Comparison of ENCODE assay signal across 2 cellular contexts in the genomic region with DNA sequence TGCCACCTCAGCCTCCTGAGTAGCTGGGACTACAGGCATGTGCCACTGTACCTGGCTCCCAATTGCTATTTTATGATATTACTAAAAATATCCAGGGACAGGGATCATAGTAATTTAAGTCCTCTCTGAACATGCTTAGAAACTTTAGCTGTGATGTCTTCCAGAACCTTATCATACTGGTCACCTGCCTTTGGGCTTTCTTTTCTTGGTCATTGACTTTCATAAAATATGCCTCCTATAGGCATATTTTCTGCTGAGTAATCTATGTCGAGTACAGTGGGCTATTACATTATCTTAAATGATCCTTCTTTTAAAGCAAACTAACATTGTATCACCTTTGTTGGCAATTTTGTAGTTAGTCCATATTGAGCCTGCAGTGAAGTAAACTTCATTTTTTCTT.
TF ChIP-seq lines count a peak whose summit lies in the region.

No MANE protein-coding gene starts in this region.

TF ChIP-seq in IMR-90, 13 proteins besides CTCF, POLR2A, EP300 and RAD21:
- TF ChIP-seq RFX5 (IDR thresholded peaks at IDR 0.05; ENCODE audit: low read depth, low read length) (no peak), MXI1 (IDR thresholded peaks at IDR 0.05; ENCODE audit: borderline replicate concordance, low read depth, low read length) (no peak), MAFK (IDR thresholded peaks at IDR 0.05; ENCODE audit: low read depth, low read length) (peak; percentile 2; the same call in 1 of the 2 replicates), NFE2L2 (IDR thresholded peaks at IDR 0.05; ENCODE audit: low read depth, low read length) (no peak), RCOR1 (IDR thresholded peaks at IDR 0.05; ENCODE audit: insufficient replicate concordance, low read length) (no peak), CHD1 (IDR thresholded peaks at IDR 0.05; ENCODE audit: low read depth, low read length) (no peak)

TF ChIP-seq in K562, 482 proteins besides CTCF, POLR2A, EP300 and RAD21:
- TF ChIP-seq ZNF316 (IDR thresholded peaks at IDR 0.05) (peak; percentile 91), MAFF (IDR thresholded peaks at IDR 0.05; ENCODE audit: low read length) (peak; percentile 33; the same call in 1 of the 2 replicates), MAFG (tag; conservative IDR thresholded peaks at IDR 0.05) (peak; percentile 78), MAFK (IDR thresholded peaks at IDR 0.05; ENCODE audit: low read length) (peak; percentile 26; the same call in 1 of the 2 replicates), HIVEP1 (CRISPR knock-in tag; IDR thresholded peaks at IDR 0.05) (no peak), NFE2 (IDR thresholded peaks at IDR 0.05; ENCODE audit: low read depth) (peak; percentile 23; the same call in 1 of the 2 replicates), RREB1 (CRISPR knock-in tag; IDR thresholded peaks at IDR 0.05) (no peak), C11orf30 (IDR thresholded peaks at IDR 0.05; ENCODE audit: low read depth) (peak; percentile 78), ZZZ3 (IDR thresholded peaks at IDR 0.05) (no peak)
- TF ChIP-seq, protein P1, sequence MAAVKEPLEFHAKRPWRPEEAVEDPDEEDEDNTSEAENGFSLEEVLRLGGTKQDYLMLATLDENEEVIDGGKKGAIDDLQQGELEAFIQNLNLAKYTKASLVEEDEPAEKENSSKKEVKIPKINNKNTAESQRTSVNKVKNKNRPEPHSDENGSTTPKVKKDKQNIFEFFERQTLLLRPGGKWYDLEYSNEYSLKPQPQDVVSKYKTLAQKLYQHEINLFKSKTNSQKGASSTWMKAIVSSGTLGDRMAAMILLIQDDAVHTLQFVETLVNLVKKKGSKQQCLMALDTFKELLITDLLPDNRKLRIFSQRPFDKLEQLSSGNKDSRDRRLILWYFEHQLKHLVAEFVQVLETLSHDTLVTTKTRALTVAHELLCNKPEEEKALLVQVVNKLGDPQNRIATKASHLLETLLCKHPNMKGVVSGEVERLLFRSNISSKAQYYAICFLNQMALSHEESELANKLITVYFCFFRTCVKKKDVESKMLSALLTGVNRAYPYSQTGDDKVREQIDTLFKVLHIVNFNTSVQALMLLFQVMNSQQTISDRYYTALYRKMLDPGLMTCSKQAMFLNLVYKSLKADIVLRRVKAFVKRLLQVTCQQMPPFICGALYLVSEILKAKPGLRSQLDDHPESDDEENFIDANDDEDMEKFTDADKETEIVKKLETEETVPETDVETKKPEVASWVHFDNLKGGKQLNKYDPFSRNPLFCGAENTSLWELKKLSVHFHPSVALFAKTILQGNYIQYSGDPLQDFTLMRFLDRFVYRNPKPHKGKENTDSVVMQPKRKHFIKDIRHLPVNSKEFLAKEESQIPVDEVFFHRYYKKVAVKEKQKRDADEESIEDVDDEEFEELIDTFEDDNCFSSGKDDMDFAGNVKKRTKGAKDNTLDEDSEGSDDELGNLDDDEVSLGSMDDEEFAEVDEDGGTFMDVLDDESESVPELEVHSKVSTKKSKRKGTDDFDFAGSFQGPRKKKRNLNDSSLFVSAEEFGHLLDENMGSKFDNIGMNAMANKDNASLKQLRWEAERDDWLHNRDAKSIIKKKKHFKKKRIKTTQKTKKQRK (IDR thresholded peaks at IDR 0.05; ENCODE audit: borderline replicate concordance, low read depth, low read length), result no peak
